Comparison of ENCODE assay signal across 21 cellular contexts in genomic region chr17:49879505-49879904, GRCh38. TPM values are rescaled to one million over a fixed set of nuclear protein-coding genes. Genes with fewer than 3 reads are reported as not detected.
DNase-seq lines count a peak whose midpoint lies in the region; ATAC-seq, FAIRE-seq and TF ChIP-seq lines count a peak whose summit lies in the region.
"Had no signal": no experiment of that assay in that cellular context is flagged by ENCODE, and none has a peak within 500 bp of the region (broad histone marks: within the 10 kb centered on the region; RNA-seq: fewer than 3 reads in every experiment).

No MANE protein-coding gene starts in this region.

- POLR2A ChIA-PET in K562 (lab: Yijun Ruan, JAX), result interaction anchor here (0.7 kb wide), 1 partner anchor 356 kb away, joined by 3 read pairs; no protein-coding TSS in a partner anchor

- no peak for TF ChIP-seq RAD21 in K562 (CRISPR knock-in tag; conservative IDR thresholded peaks at IDR 0.05 in 1 of 2, IDR thresholded peaks at IDR 0.05 in 1 of 2)

- WGBS in K562 (ENCODE audit: insufficient coverage, low coverage, missing lambda C conversion rate), result 0% methylated on average over 4 of the region's 5 CpGs
- WGBS in mesenchymal stem cell, result 11% methylated on average over 3 of the region's 5 CpGs

- no TSS peak for BruUV-seq in K562 (replicated peaks; lab: Mats Ljungman, UMichigan)

- H3K27ac ChIP-seq in K562 (ENCODE audit: extremely low read depth, low read depth, low read length) (no peak overlapping the region), mesenchymal stem cell (ENCODE audit: low read length, poor library complexity, severe bottlenecking) (no peak overlapping the region)
- H3K27ac ChIP-seq: PC-9, SJSA1 had no signal

- no peak overlapping the region for H2AK5ac ChIP-seq in mesenchymal stem cell (ENCODE audit: low read length, severe bottlenecking)

- H4K91ac ChIP-seq in mesenchymal stem cell (ENCODE audit: low read length), result peak overlapping the region; percentile 62

- no peak overlapping the region for H4K8ac ChIP-seq in mesenchymal stem cell (ENCODE audit: low read length)

- TF ChIP-seq EP300 in K562 (IDR thresholded peaks at IDR 0.05; ENCODE audit: low read length), result peak; percentile 69

- H3K18ac ChIP-seq in mesenchymal stem cell (ENCODE audit: low read depth in 1 of 2, low read length in 2 of 2), result no peak overlapping the region

- peaks cover 13 to 20% of the 10 kb centered on the region in 2 experiments for H3K4me1 ChIP-seq in K562 (replicated peaks in 1 of 2; ENCODE audit: control insufficient read depth in 2 of 2, insufficient read depth in 2 of 2, low read length in 2 of 2)
- peaks cover 11% of the 10 kb centered on the region for H3K4me1 ChIP-seq in mesenchymal stem cell (ENCODE audit: control insufficient read depth, insufficient read depth, low read depth, low read length)

- in situ Hi-C loops in K562 (cut with MboI), result no loop called here

- no peaks in the 10 kb centered on the region for H3K9me1 ChIP-seq in K562 (ENCODE audit: control insufficient read depth, insufficient read depth, low read length)

- H3K4me2 ChIP-seq in K562 (ENCODE audit: insufficient read depth, low read length) (peak overlapping the region; percentile 26), mesenchymal stem cell (ENCODE audit: low read length, poor library complexity, severe bottlenecking) (no peak overlapping the region)

- intact Hi-C loops in K562 (cut with micrococcal nuclease), result loop anchor here (1.0 kb wide), 1 partner anchor 116 kb away; the partner anchor contains the start of gene DLX3

- H2BK15ac ChIP-seq in mesenchymal stem cell (ENCODE audit: low read depth, poor library complexity, severe bottlenecking), result no peak overlapping the region

- H2BK12ac ChIP-seq in mesenchymal stem cell (ENCODE audit: low read length in 2 of 2), result no peak overlapping the region

- FAIRE-seq in K562 (lab: Jason Lieb, UNC), result peak; percentile 95
- FAIRE-seq: A204.1, GM12878 had no signal

- H3K27me3 ChIP-seq in H7 (ENCODE audit: control insufficient read depth, insufficient read depth, low read length) (peaks cover 10% of the 10 kb centered on the region), K562 (ENCODE audit: control insufficient read depth in 2 of 2, insufficient read depth in 2 of 2, low read length in 2 of 2) (peaks cover 7 to 46% of the 10 kb centered on the region in 2 experiments; a peak in 4 of 5 replicates), mesenchymal stem cell (ENCODE audit: control insufficient read depth in 1 of 2, insufficient read depth in 1 of 2, low read length in 2 of 2) (peaks cover 75 to 83% of the 10 kb centered on the region in 2 experiments)

- peak; percentile 68 for ATAC-seq in K562
- ATAC-seq in GM21390 (IDR thresholded peaks at IDR 0.05; ENCODE audit: unreplicated experiment), result no peak

- H2BK5ac ChIP-seq in mesenchymal stem cell (ENCODE audit: low read depth, low read length, poor library complexity, severe bottlenecking), result no peak overlapping the region

- no peaks in the 10 kb centered on the region; the same call in 1 of the 2 replicates for H4K20me1 ChIP-seq in K562 (replicated peaks; ENCODE audit: control insufficient read depth, insufficient read depth, low read length)

- peak overlapping the region in 1 of 2 experiments; percentile 61; a peak in 1 of 4 replicates for H3K9ac ChIP-seq in K562 (ENCODE audit: insufficient read depth in 1 of 2, low read depth in 2 of 2, low read length in 2 of 2)
- no peak overlapping the region for H3K9ac ChIP-seq in mesenchymal stem cell (ENCODE audit: low read length)

- H3K4ac ChIP-seq in mesenchymal stem cell (ENCODE audit: low read depth in 1 of 2, low read length in 2 of 2), result no peak overlapping the region

- no peak for TF ChIP-seq CTCF in K562 (IDR thresholded peaks at IDR 0.05 in 2 of 3, conservative IDR thresholded peaks at IDR 0.05 in 1 of 3; ENCODE audit: insufficient read depth in 2 of 3, low read depth in 1 of 3, low read length in 3 of 3)

- H2BK120ac ChIP-seq in mesenchymal stem cell (ENCODE audit: low read depth, low read length), result no peak overlapping the region

- no peak overlapping the region for H3K14ac ChIP-seq in mesenchymal stem cell (ENCODE audit: low read length in 2 of 2)

- no peak overlapping the region for H3K23ac ChIP-seq in mesenchymal stem cell (ENCODE audit: low read length in 2 of 2)

- H3K79me1 ChIP-seq in mesenchymal stem cell (replicated peaks; ENCODE audit: low read length, poor library complexity, severe bottlenecking), result no peaks in the 10 kb centered on the region

- H2AFZ ChIP-seq in K562 (ENCODE audit: low read depth, low read length) (0 out of 2 replicates have a peak overlapping the region, but pooled peaks have one; percentile 21), mesenchymal stem cell (ENCODE audit: low read depth, low read length) (no peak overlapping the region)
- H2AFZ ChIP-seq: PC-9 had no signal

- H3K36me3 ChIP-seq in H7 (replicated peaks; ENCODE audit: control insufficient read depth, insufficient read depth, low read length) (no peaks in the 10 kb centered on the region), K562 (ENCODE audit: control insufficient read depth, insufficient read depth, low read length) (no peaks in the 10 kb centered on the region), mesenchymal stem cell (ENCODE audit: control insufficient read depth in 1 of 2, insufficient read depth in 2 of 2, low read depth in 1 of 2, low read length in 2 of 2) (no peaks in the 10 kb centered on the region)
- H3K36me3 ChIP-seq: SJSA1 had no signal

- peak; percentile 53 for DNase-seq in H7
- peak; percentile 76 for DNase-seq in OCI-M1 (lab: John Stamatoyannopoulos, UW)
- peak in 3 of 4 experiments; percentile 33 to 71 (median 70) for DNase-seq in K562 (ENCODE audit: extremely low read depth in 1 of 4, low spot score in 3 of 4)
- DNase-seq in mesenchymal stem cell, result no peak
- no peak for DNase-seq in stimulated activated CD4-positive, alpha-beta T cell treated with anti-CD3 and anti-CD28 coated beads, Interleukin-12 subunit alpha, Interleukin-12 subunit beta, amount 100 ng/mL, for 4 hours
- DNase-seq in activated T-cell treated with anti-CD3 and anti-CD28 coated beads, Interleukin-2, amount 50 U/mL, for 48 hours, result no peak
- DNase-seq in NCI-H2029 (lab: John Stamatoyannopoulos, UW), result no peak
- DNase-seq: CD4-positive, alpha-beta T cell; NCI-H1048; NCI-H1436; NCI-H1930; NCI-H345; NCI-H524 treated with DMSO at 0.1 percent for 48 hours; PC-9 had no signal

- no peaks in the 10 kb centered on the region for H3K79me2 ChIP-seq in K562 (ENCODE audit: control insufficient read depth, insufficient read depth, low read length)

- CTCF ChIA-PET in K562 (lab: Yijun Ruan, JAX; ENCODE audit: low intra/inter-chr PET ratio), result interaction anchor here (3.2 kb wide), 1 partner anchor 116 kb away, joined by 24 read pairs; the partner anchor contains the start of gene DLX3

- H3K4me3 ChIP-seq in H7 (ENCODE audit: insufficient read depth, low read depth, low read length) (peak overlapping the region; percentile 40), K562 (no peak overlapping the region), mesenchymal stem cell (ENCODE audit: insufficient read depth in 1 of 2, low read depth in 1 of 2, low read length in 2 of 2) (no peak overlapping the region)
- H3K4me3 ChIP-seq: GM12878, SJSA1 had no signal

- TF ChIP-seq POLR2A in K562 (conservative IDR thresholded peaks at IDR 0.05), result no peak

- H3K9me3 ChIP-seq in K562 (replicated peaks; ENCODE audit: control insufficient read depth, insufficient read depth, low read depth, low read length) (no peaks in the 10 kb centered on the region), mesenchymal stem cell (ENCODE audit: control insufficient read depth, low read length) (no peaks in the 10 kb centered on the region)
- H3K9me3 ChIP-seq: Caco-2, SJSA1 had no signal

TF ChIP-seq in K562, 482 proteins besides CTCF, POLR2A, EP300 and RAD21 (continues in another document):
- no peak for TF ChIP-seq CEBPG (CRISPR knock-in tag; IDR thresholded peaks at IDR 0.05)
- no peak for TF ChIP-seq CEBPG (tag; conservative IDR thresholded peaks at IDR 0.05 in 1 of 2, IDR thresholded peaks at IDR 0.05 in 1 of 2)
- TF ChIP-seq HDAC1 (IDR thresholded peaks at IDR 0.05), result peak in 1 of 2 experiments; percentile 27; a peak in 1 of 4 replicates
- no peak for TF ChIP-seq ZKSCAN1 (IDR thresholded peaks at IDR 0.05; ENCODE audit: low read depth, low read length)
- TF ChIP-seq ZNF695 (CRISPR knock-in tag; IDR thresholded peaks at IDR 0.05), result no peak
- TF ChIP-seq HDAC2 (IDR thresholded peaks at IDR 0.05), result no peak
- peak; percentile 78 for TF ChIP-seq KLF16 (IDR thresholded peaks at IDR 0.05)
- peak; percentile 73; the same call in 1 of the 2 replicates for TF ChIP-seq SMARCE1 (IDR thresholded peaks at IDR 0.05)
- no peak for TF ChIP-seq ETS2 (tag; IDR thresholded peaks at IDR 0.05; ENCODE audit: borderline replicate concordance, poor library complexity, severe bottlenecking)

RNA-seq across cellular contexts. Expression of gene TAC4, which starts 31.6 kb away (rescaled TPM):
- not detected in 2 replicates for total RNA-seq in H7 (2014; rRNA removed; shearing (Covaris generic))
- not detected in 2 replicates for total RNA-seq in K562 (2011; cell fraction: chromatin; rRNA removed; ENCODE audit: low replicate concordance)
- total RNA-seq in K562 (2011; cell fraction: nucleolus; rRNA removed), result not detected in 2 replicates
- not detected in 2 replicates for total RNA-seq in K562 (2011; cell fraction: nucleoplasm; rRNA removed)
- total RNA-seq in K562 (2014; rRNA removed), result not detected in 2 replicates
- not detected in 2 replicates for total RNA-seq in K562 (2014; rRNA removed; fragmentation: Illumina TruSeq; extraction: Trizol)
- not detected in 2 replicates for total RNA-seq in K562 (2015; rRNA removed; fragmentation: Illumina TruSeq; extraction: Trizol)
- total RNA-seq in K562 (2021), result not detected in 2 replicates
- polyA plus RNA-seq in K562 (2011; rRNA removed), result not detected in 2 replicates
- polyA plus RNA-seq in K562 (2011; cell fraction: cytosol; rRNA removed), result not detected in 2 replicates
- polyA plus RNA-seq in K562 (2011; cell fraction: nucleus; rRNA removed), result not detected in 2 replicates
- not detected in 2 replicates for polyA plus RNA-seq in K562 (2012)
- not detected in 2 replicates for polyA plus RNA-seq in K562 (2014; fragmentation: Illumina TruSeq; extraction: Trizol)
- polyA plus RNA-seq in K562 (2014; fragmentation: Nextera tagmentation; extraction: Ambion mirVana), result under 1 TPM in 1 of 2 experiments, not detected in 1; 0.17 TPM
- polyA plus RNA-seq in K562 (2014; rRNA removed), result not detected in 2 replicates
- polyA minus RNA-seq in K562 (2011; rRNA and poly(A)+ RNA removed), result not detected in 2 replicates
- polyA minus RNA-seq in K562 (2011; cell fraction: cytosol; rRNA and poly(A)+ RNA removed), result not detected in 2 replicates
- not detected in 2 replicates for polyA minus RNA-seq in K562 (2011; cell fraction: nucleus; rRNA and poly(A)+ RNA removed)
- polyA plus RNA-seq in mesenchymal stem cell (2013, experiment 1 of 2), result not detected
- not detected for polyA plus RNA-seq in mesenchymal stem cell (2013, experiment 2 of 2)
- total RNA-seq: CD4-positive, alpha-beta T cell; GM12878; M059J; PC-9; SJSA1 had no signal
- polyA plus RNA-seq: BJ, GM12878 had no signal

Comparison
In these comparisons a context has a peak if more than half of its experiments do, and no peak if none do; other contexts are left out.
1. DNase-seq: peak in H7 (single experiment), OCI-M1 (single experiment) and K562 (3 of 4); none in mesenchymal stem cell (single experiment), stimulated activated CD4-positive, alpha-beta T cell treated with anti-CD3 and anti-CD28 coated beads, Interleukin-12 subunit alpha, Interleukin-12 subunit beta, amount 100 ng/mL, for 4 hours (single experiment), activated T-cell treated with anti-CD3 and anti-CD28 coated beads, Interleukin-2, amount 50 U/mL, for 48 hours (0 of 2) and NCI-H2029 (single experiment).